Comparison of ENCODE assay signal across 1 cellular context in the genomic region with DNA sequence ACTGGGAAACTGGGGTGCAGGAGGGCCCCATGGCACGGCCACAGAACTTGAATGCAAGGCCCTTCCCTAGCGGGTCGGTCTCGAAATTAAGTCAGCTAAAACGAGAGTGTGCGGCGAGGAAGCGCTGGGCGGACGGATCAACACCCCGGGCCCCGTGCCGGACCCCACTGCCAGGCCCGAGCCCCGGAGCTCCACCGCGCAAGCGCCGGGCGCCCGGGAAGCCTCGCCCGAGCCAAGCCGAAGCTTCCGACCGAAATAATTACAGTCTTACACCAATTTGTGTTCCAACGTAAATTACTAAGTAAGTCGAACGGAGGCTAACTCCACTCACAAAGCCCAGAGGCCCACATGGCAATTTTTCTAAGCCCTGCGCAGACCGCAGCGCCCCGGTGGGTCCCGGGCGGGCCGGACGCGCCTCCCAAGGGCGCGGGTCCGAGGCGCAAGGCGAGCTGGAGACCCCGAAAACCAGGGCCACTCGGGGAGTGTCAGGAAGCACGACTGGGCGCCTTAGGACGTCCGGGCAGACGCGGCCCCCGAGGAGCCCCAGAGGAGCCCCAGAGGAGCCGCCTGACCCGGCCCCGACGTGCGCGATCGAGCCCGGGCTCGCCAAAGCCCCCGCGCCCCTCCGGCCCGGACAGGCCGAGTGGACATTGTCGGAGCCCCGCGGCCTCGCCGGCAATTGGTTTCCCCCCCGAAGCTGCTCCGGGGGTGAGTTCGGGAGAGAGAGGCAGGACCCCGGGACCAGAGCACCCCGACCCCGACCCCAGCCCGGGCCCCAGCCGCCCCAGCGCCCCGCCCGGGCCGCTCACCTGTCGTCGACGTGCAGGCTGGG.
TF ChIP-seq lines count a peak whose summit lies in the region.

No MANE protein-coding gene starts in this region.

TF ChIP-seq in HEK293, 187 proteins besides CTCF, POLR2A, EP300 and RAD21 (continued from another document):
- TF ChIP-seq, protein P1, sequence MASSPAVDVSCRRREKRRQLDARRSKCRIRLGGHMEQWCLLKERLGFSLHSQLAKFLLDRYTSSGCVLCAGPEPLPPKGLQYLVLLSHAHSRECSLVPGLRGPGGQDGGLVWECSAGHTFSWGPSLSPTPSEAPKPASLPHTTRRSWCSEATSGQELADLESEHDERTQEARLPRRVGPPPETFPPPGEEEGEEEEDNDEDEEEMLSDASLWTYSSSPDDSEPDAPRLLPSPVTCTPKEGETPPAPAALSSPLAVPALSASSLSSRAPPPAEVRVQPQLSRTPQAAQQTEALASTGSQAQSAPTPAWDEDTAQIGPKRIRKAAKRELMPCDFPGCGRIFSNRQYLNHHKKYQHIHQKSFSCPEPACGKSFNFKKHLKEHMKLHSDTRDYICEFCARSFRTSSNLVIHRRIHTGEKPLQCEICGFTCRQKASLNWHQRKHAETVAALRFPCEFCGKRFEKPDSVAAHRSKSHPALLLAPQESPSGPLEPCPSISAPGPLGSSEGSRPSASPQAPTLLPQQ (tag by site-specific recombination; IDR thresholded peaks at IDR 0.05): peak; percentile 85
- TF ChIP-seq ZNF157 (tag by site-specific recombination; IDR thresholded peaks at IDR 0.05) (0 out of 2 replicates have a peak, but pooled peaks have one; percentile 23), ZXDB (tag by site-specific recombination; IDR thresholded peaks at IDR 0.05) (peak; percentile 18; the same call in 1 of the 2 replicates), SP7 (tag by site-specific recombination; IDR thresholded peaks at IDR 0.05) (peak; percentile 75), ZNF76 (tag by site-specific recombination; IDR thresholded peaks at IDR 0.05; ENCODE audit: borderline replicate concordance, low read depth) (no peak), ZBTB20 (tag by site-specific recombination; IDR thresholded peaks at IDR 0.05) (peak; percentile 81), ZNF544 (tag by site-specific recombination; IDR thresholded peaks at IDR 0.05) (no peak), ZNF140 (tag by site-specific recombination; IDR thresholded peaks at IDR 0.05) (no peak), ZFP69B (tag by site-specific recombination; IDR thresholded peaks at IDR 0.05) (peak; percentile 60; the same call in 1 of the 2 replicates), REPIN1 (tag by site-specific recombination; IDR thresholded peaks at IDR 0.05; ENCODE audit: low read depth) (0 out of 2 replicates have a peak, but pooled peaks have one; percentile 42), ZNF791 (tag by site-specific recombination; IDR thresholded peaks at IDR 0.05) (no peak), BCL11A (tag by site-specific recombination; IDR thresholded peaks at IDR 0.05; ENCODE audit: low read depth) (no peak), RBAK (tag by site-specific recombination; IDR thresholded peaks at IDR 0.05) (no peak), ZBTB8A (tag by site-specific recombination; IDR thresholded peaks at IDR 0.05) (peak; percentile 78), YY1 (tag by site-specific recombination; IDR thresholded peaks at IDR 0.05) (no peak)
- TF ChIP-seq, protein P2, sequence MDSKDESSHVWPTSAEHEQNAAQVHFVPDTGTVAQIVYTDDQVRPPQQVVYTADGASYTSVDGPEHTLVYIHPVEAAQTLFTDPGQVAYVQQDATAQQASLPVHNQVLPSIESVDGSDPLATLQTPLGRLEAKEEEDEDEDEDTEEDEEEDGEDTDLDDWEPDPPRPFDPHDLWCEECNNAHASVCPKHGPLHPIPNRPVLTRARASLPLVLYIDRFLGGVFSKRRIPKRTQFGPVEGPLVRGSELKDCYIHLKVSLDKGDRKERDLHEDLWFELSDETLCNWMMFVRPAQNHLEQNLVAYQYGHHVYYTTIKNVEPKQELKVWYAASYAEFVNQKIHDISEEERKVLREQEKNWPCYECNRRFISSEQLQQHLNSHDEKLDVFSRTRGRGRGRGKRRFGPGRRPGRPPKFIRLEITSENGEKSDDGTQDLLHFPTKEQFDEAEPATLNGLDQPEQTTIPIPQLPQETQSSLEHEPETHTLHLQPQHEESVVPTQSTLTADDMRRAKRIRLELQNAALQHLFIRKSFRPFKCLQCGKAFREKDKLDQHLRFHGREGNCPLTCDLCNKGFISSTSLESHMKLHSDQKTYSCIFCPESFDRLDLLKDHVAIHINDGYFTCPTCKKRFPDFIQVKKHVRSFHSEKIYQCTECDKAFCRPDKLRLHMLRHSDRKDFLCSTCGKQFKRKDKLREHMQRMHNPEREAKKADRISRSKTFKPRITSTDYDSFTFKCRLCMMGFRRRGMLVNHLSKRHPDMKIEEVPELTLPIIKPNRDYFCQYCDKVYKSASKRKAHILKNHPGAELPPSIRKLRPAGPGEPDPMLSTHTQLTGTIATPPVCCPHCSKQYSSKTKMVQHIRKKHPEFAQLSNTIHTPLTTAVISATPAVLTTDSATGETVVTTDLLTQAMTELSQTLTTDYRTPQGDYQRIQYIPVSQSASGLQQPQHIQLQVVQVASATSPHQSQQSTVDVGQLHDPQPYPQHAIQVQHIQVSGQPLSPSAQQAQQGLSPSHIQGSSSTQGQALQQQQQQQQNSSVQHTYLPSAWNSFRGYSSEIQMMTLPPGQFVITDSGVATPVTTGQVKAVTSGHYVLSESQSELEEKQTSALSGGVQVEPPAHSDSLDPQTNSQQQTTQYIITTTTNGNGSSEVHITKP (tag by site-specific recombination; IDR thresholded peaks at IDR 0.05): peak; percentile 64
